ENCODE assay signal across 8 cellular contexts in genomic region chr14:73569185-73569957, GRCh38. TPM values are rescaled to one million over a fixed set of nuclear protein-coding genes. Genes with fewer than 3 reads are reported as not detected.
A peak's percentile ranks its signal among the peaks of the same experiment; 100 is the strongest.
DNase-seq lines count a peak whose midpoint lies in the region; ATAC-seq and TF ChIP-seq lines count a peak whose summit lies in the region.
"Not testable (repeated sequence)": the region's sequence is repeated elsewhere in the genome, so short reads cannot be mapped to it uniquely, and the experiment has no call there.

Gene ACOT2 (plus strand): TSS chr14:73569213. CDS start chr14:73569241, 28 bp downstream.

- H3K27ac ChIP-seq in skin epidermis, result peak within 1 kb of the TSS; percentile 75 to 95 (median 89)

- TF ChIP-seq CTCF in cardiac fibroblast (IDR thresholded peaks at IDR 0.05; ENCODE audit: low read depth, low read length), result not testable (repeated sequence)

- ATAC-seq in GM18517 (IDR thresholded peaks at IDR 0.05; ENCODE audit: unreplicated experiment) (peak; percentile 40), HG03139 (IDR thresholded peaks at IDR 0.05; ENCODE audit: unreplicated experiment) (peak; percentile 63)

- H3K4me3 ChIP-seq in cardiac fibroblast (replicated peaks in 1 of 2; ENCODE audit: low read depth in 2 of 2, low read length in 2 of 2), result peak within 1 kb of the TSS; percentile 51 to 54
- peak within 1 kb of the TSS; percentile 44 to 73 (median 52) for H3K4me3 ChIP-seq in skin epidermis

- DNase-seq in A172 (ENCODE audit: low spot score), result peak; percentile 79
- peak; percentile 82 for DNase-seq in NCI-H345 (lab: John Stamatoyannopoulos, UW)
- DNase-seq in activated CD4-positive, CD25-positive, alpha-beta regulatory T cell treated with anti-CD3 and anti-CD28 coated beads, Interleukin-2, amount 50 U/mL, for 16 hours (ENCODE audit: low read depth, low spot score), result peak; percentile 67
- DNase-seq in cardiac fibroblast (ENCODE audit: low read depth in 2 of 2), result peak; percentile 83 to 96
- peak; percentile 68 for DNase-seq in iPS-NIHi7 (ENCODE audit: extremely low spot score)

RNA-seq across cellular contexts. Expression of gene ACOT2, which starts in this region (rescaled TPM):
- total RNA-seq in A172 (2014; rRNA removed; shearing (Covaris generic)), result 14.5 and 17.0 TPM in 2 replicates

Comparison
In these comparisons a context has a peak if more than half of its experiments do, and no peak if none do; other contexts are left out.
1. Peak in every context shown above with its lines: DNase-seq, ATAC-seq, H3K4me3 ChIP-seq and H3K27ac ChIP-seq.